Comparison of ENCODE assay signal across 9 cellular contexts in genomic region chr9:136345281-136346156, GRCh38. TPM values are rescaled to one million over a fixed set of nuclear protein-coding genes. Genes with fewer than 3 reads are reported as not detected.
A peak's percentile ranks its signal among the peaks of the same experiment; 100 is the strongest.
DNase-seq lines count a peak whose midpoint lies in the region; ATAC-seq, FAIRE-seq and TF ChIP-seq lines count a peak whose summit lies in the region.
"Had no signal": no experiment of that assay in that cellular context is flagged by ENCODE, and none has a peak within 500 bp of the region (broad histone marks: within the 10 kb centered on the region; RNA-seq: fewer than 3 reads in every experiment).

No MANE protein-coding gene starts in this region.

- no peaks in the 10 kb centered on the region for H3K4me1 ChIP-seq in small intestine (ENCODE audit: control insufficient read depth in 2 of 2, insufficient read depth in 1 of 2, low read depth in 1 of 2, low read length in 1 of 2)

- no peak overlapping the region for H3K4me3 ChIP-seq in small intestine (ENCODE audit: low read depth in 1 of 2, low read length in 2 of 2)

- no peak overlapping the region for H3K4me3 Mint-ChIP-seq in brain

- H3K4me1 Mint-ChIP-seq in brain, result peaks cover 10% of the 10 kb centered on the region

- no peak overlapping the region for H3K27ac ChIP-seq in small intestine (ENCODE audit: low read depth in 1 of 2, low read length in 1 of 2)
- H3K27ac ChIP-seq: epithelial cell of prostate had no signal

- DNase-seq in HCEC 1CT (peak; percentile 28), hippocampal formation (lab: John Stamatoyannopoulos, UW) (peak; percentile 85 to 87), small intestine (peak; percentile 15), HEK293T (ENCODE audit: extremely low spot score) (no peak)

- no peaks in the 10 kb centered on the region for H3K36me3 Mint-ChIP-seq in brain

- WGBS in small intestine, 3 donors, result 50 to 53% (median 51%) methylated on average over 43 of the region's 43 CpGs

- peak; percentile 35 to 39 for TF ChIP-seq CTCF in brain (conservative IDR thresholded peaks at IDR 0.05)

- peak overlapping the region in 4 of 5 experiments; percentile 27 to 87 (median 78) for H3K27ac Mint-ChIP-seq in brain

- H3K27me3 ChIP-seq in small intestine (ENCODE audit: control insufficient read depth in 2 of 2, insufficient read depth in 2 of 2, low read length in 2 of 2), result no peaks in the 10 kb centered on the region

- H3K36me3 ChIP-seq in small intestine (ENCODE audit: control insufficient read depth in 2 of 2, insufficient read depth in 2 of 2, low read length in 2 of 2), result no peaks in the 10 kb centered on the region

- ATAC-seq in GM19397 (IDR thresholded peaks at IDR 0.05; ENCODE audit: unreplicated experiment) (no peak), HG03460 (IDR thresholded peaks at IDR 0.05; ENCODE audit: unreplicated experiment) (no peak), GM21381 (IDR thresholded peaks at IDR 0.05; ENCODE audit: unreplicated experiment) (no peak)

- POLR2A ChIA-PET in HEK293T (lab: Yijun Ruan, JAX), result interaction anchor here (1.3 to 1.8 kb wide), 2 partner anchors 9 to 18 kb away, joined by 3 to 6 read pairs; partner anchors contain the start of gene DNLZ

- CTCF ChIA-PET in HEK293T (lab: Yijun Ruan, JAX), result interaction anchor here (1.2 to 1.4 kb wide), 2 partner anchors 17 to 33 kb away, joined by 3 read pairs; no protein-coding TSS in a partner anchor

- H3K9me3 ChIP-seq in small intestine (ENCODE audit: control insufficient read depth, low read depth), result no peaks in the 10 kb centered on the region

- no peaks in the 10 kb centered on the region for H3K27me3 Mint-ChIP-seq in brain

- no peaks in the 10 kb centered on the region for H3K9me3 Mint-ChIP-seq in brain

- FAIRE-seq in small intestine (lab: Jason Lieb, UNC), result no peak

TF ChIP-seq in HEK293T, 16 proteins besides CTCF, POLR2A, EP300 and RAD21:
- TF ChIP-seq CTBP1 (IDR thresholded peaks at IDR 0.05; ENCODE audit: borderline replicate concordance) (no peak), SUZ12 (IDR thresholded peaks at IDR 0.05) (no peak), HDGF (IDR thresholded peaks at IDR 0.05; ENCODE audit: borderline replicate concordance) (no peak)

RNA-seq across cellular contexts. Expression of gene DNLZ, which starts 18.0 kb away (rescaled TPM):
- polyA plus RNA-seq in brain (ENCODE audit: insufficient read depth, low read depth, low replicate concordance), result 33.5 TPM
- 10 to 100 TPM in 1 of 3 donors, 1 to 10 TPM in 2; 8.5 to 12.5 (median 9.5) TPM for polyA plus RNA-seq in small intestine

RNA-seq across cellular contexts. Expression of gene GPSM1, which starts 18.2 kb away (rescaled TPM):
- 83.8 TPM for polyA plus RNA-seq in brain (ENCODE audit: insufficient read depth, low read depth, low replicate concordance)
- 1 to 10 TPM; 1.1 to 4.1 (median 1.6) TPM for polyA plus RNA-seq in small intestine

RNA-seq across cellular contexts. Expression of gene CARD9, which starts 27.9 kb away (rescaled TPM):
- polyA plus RNA-seq in brain (ENCODE audit: insufficient read depth, low read depth, low replicate concordance), result 0.58 TPM
- polyA plus RNA-seq in small intestine, result 1 to 10 TPM; 1.8 to 3.8 (median 2.0) TPM

RNA-seq across cellular contexts. Expression of gene CCDC187, which starts 41.6 kb away (rescaled TPM):
- 5.3 TPM for polyA plus RNA-seq in brain (ENCODE audit: insufficient read depth, low read depth, low replicate concordance)
- polyA plus RNA-seq in small intestine, result under 1 TPM in 1 of 3 donors, not detected in 2; 0.01 TPM

RNA-seq across cellular contexts. Expression of gene SNAPC4, which starts 54.5 kb away (rescaled TPM):
- polyA plus RNA-seq in brain (ENCODE audit: insufficient read depth, low read depth, low replicate concordance) (9.4 TPM), small intestine (1 to 10 TPM; 5.4 to 7.1 (median 5.6) TPM)

Comparison
In these comparisons a context has a peak if more than half of its experiments do, and no peak if none do; other contexts are left out.
1. RNA of gene GPSM1, which starts 18.2 kb away (polyA plus RNA-seq): 83.8 TPM in brain (single experiment); 1.1 to 4.1 TPM in small intestine; every median in the first group is over 10 times any median in the second.